1 cellular context compared by ENCODE assay signal in the genomic region with DNA sequence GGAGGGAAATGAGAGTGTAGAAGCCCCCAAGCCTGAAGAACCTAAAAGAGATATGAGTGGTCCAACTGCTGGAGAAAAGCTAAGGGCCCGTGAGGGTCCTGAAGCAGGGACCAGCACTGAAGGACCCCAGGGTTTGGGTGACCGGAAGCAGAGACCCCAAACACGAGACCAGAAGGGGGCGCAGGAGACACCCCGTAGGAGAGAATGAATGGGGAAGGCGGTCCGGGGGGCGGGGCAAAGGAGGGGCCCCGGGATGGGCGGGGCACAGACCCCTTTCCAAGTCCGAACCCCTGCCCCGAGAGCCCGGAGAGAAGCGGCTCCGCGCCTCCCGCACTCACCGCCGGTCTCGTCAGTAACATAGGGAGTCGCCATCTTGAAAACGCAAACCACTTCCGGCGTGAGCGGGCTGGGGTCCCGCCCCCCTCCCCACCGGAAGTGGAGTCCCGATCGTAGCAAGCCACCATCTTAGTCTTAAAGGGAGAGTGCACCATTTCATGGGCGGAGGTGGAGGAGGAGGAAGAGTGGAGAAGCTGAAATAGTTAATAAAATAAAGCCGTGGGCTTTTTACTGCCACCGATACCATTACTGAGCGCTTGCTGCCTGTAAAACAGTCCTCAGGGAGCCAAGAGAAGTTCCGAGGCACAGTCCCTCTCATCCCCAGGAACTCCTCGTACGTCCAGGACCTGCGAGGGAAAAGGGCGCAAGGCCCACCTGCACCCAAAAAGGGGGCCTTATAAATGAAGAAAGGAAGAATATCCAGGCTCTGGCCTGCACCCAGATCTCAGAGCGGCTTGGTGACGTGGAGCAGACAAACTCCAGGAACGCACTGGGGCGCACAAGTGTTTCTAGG.
TF ChIP-seq lines count a peak whose summit lies in the region.

No MANE protein-coding gene starts in this region.

TF ChIP-seq in HepG2, 621 proteins besides CTCF, POLR2A, EP300 and RAD21 (continued from another document and continues in another):
- TF ChIP-seq, protein P1, sequence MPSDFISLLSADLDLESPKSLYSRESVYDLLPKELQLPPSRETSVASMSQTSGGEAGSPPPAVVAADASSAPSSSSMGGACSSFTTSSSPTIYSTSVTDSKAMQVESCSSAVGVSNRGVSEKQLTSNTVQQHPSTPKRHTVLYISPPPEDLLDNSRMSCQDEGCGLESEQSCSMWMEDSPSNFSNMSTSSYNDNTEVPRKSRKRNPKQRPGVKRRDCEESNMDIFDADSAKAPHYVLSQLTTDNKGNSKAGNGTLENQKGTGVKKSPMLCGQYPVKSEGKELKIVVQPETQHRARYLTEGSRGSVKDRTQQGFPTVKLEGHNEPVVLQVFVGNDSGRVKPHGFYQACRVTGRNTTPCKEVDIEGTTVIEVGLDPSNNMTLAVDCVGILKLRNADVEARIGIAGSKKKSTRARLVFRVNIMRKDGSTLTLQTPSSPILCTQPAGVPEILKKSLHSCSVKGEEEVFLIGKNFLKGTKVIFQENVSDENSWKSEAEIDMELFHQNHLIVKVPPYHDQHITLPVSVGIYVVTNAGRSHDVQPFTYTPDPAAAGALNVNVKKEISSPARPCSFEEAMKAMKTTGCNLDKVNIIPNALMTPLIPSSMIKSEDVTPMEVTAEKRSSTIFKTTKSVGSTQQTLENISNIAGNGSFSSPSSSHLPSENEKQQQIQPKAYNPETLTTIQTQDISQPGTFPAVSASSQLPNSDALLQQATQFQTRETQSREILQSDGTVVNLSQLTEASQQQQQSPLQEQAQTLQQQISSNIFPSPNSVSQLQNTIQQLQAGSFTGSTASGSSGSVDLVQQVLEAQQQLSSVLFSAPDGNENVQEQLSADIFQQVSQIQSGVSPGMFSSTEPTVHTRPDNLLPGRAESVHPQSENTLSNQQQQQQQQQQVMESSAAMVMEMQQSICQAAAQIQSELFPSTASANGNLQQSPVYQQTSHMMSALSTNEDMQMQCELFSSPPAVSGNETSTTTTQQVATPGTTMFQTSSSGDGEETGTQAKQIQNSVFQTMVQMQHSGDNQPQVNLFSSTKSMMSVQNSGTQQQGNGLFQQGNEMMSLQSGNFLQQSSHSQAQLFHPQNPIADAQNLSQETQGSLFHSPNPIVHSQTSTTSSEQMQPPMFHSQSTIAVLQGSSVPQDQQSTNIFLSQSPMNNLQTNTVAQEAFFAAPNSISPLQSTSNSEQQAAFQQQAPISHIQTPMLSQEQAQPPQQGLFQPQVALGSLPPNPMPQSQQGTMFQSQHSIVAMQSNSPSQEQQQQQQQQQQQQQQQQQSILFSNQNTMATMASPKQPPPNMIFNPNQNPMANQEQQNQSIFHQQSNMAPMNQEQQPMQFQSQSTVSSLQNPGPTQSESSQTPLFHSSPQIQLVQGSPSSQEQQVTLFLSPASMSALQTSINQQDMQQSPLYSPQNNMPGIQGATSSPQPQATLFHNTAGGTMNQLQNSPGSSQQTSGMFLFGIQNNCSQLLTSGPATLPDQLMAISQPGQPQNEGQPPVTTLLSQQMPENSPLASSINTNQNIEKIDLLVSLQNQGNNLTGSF (CRISPR knock-in tag; IDR thresholded peaks at IDR 0.05): no peak; the same call in 1 of the 2 replicates
- peak; percentile 19; the same call in 1 of the 2 replicates for TF ChIP-seq TOPORS (CRISPR knock-in tag; IDR thresholded peaks at IDR 0.05)
- TF ChIP-seq HOXD1 (CRISPR knock-in tag; IDR thresholded peaks at IDR 0.05): 0 out of 2 replicates have a peak, but pooled peaks have one; percentile 38
- TF ChIP-seq FOSL1 (CRISPR knock-in tag; IDR thresholded peaks at IDR 0.05; ENCODE audit: borderline replicate concordance): no peak
- TF ChIP-seq, protein P2, sequence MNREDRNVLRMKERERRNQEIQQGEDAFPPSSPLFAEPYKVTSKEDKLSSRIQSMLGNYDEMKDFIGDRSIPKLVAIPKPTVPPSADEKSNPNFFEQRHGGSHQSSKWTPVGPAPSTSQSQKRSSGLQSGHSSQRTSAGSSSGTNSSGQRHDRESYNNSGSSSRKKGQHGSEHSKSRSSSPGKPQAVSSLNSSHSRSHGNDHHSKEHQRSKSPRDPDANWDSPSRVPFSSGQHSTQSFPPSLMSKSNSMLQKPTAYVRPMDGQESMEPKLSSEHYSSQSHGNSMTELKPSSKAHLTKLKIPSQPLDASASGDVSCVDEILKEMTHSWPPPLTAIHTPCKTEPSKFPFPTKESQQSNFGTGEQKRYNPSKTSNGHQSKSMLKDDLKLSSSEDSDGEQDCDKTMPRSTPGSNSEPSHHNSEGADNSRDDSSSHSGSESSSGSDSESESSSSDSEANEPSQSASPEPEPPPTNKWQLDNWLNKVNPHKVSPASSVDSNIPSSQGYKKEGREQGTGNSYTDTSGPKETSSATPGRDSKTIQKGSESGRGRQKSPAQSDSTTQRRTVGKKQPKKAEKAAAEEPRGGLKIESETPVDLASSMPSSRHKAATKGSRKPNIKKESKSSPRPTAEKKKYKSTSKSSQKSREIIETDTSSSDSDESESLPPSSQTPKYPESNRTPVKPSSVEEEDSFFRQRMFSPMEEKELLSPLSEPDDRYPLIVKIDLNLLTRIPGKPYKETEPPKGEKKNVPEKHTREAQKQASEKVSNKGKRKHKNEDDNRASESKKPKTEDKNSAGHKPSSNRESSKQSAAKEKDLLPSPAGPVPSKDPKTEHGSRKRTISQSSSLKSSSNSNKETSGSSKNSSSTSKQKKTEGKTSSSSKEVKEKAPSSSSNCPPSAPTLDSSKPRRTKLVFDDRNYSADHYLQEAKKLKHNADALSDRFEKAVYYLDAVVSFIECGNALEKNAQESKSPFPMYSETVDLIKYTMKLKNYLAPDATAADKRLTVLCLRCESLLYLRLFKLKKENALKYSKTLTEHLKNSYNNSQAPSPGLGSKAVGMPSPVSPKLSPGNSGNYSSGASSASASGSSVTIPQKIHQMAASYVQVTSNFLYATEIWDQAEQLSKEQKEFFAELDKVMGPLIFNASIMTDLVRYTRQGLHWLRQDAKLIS (CRISPR knock-in tag; IDR thresholded peaks at IDR 0.05): no peak
- TF ChIP-seq, protein P3, sequence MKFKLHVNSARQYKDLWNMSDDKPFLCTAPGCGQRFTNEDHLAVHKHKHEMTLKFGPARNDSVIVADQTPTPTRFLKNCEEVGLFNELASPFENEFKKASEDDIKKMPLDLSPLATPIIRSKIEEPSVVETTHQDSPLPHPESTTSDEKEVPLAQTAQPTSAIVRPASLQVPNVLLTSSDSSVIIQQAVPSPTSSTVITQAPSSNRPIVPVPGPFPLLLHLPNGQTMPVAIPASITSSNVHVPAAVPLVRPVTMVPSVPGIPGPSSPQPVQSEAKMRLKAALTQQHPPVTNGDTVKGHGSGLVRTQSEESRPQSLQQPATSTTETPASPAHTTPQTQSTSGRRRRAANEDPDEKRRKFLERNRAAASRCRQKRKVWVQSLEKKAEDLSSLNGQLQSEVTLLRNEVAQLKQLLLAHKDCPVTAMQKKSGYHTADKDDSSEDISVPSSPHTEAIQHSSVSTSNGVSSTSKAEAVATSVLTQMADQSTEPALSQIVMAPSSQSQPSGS (CRISPR knock-in tag; IDR thresholded peaks at IDR 0.05): no peak
- TF ChIP-seq ZNF841 (CRISPR knock-in tag; IDR thresholded peaks at IDR 0.05; ENCODE audit: borderline replicate concordance): no peak
- TF ChIP-seq, protein P4, sequence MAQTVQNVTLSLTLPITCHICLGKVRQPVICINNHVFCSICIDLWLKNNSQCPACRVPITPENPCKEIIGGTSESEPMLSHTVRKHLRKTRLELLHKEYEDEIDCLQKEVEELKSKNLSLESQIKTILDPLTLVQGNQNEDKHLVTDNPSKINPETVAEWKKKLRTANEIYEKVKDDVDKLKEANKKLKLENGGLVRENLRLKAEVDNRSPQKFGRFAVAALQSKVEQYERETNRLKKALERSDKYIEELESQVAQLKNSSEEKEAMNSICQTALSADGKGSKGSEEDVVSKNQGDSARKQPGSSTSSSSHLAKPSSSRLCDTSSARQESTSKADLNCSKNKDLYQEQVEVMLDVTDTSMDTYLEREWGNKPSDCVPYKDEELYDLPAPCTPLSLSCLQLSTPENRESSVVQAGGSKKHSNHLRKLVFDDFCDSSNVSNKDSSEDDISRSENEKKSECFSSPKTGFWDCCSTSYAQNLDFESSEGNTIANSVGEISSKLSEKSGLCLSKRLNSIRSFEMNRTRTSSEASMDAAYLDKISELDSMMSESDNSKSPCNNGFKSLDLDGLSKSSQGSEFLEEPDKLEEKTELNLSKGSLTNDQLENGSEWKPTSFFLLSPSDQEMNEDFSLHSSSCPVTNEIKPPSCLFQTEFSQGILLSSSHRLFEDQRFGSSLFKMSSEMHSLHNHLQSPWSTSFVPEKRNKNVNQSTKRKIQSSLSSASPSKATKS (CRISPR knock-in tag; IDR thresholded peaks at IDR 0.05): no peak
- no peak for TF ChIP-seq HMG20B (CRISPR knock-in tag; conservative IDR thresholded peaks at IDR 0.05)
- TF ChIP-seq, protein P5, sequence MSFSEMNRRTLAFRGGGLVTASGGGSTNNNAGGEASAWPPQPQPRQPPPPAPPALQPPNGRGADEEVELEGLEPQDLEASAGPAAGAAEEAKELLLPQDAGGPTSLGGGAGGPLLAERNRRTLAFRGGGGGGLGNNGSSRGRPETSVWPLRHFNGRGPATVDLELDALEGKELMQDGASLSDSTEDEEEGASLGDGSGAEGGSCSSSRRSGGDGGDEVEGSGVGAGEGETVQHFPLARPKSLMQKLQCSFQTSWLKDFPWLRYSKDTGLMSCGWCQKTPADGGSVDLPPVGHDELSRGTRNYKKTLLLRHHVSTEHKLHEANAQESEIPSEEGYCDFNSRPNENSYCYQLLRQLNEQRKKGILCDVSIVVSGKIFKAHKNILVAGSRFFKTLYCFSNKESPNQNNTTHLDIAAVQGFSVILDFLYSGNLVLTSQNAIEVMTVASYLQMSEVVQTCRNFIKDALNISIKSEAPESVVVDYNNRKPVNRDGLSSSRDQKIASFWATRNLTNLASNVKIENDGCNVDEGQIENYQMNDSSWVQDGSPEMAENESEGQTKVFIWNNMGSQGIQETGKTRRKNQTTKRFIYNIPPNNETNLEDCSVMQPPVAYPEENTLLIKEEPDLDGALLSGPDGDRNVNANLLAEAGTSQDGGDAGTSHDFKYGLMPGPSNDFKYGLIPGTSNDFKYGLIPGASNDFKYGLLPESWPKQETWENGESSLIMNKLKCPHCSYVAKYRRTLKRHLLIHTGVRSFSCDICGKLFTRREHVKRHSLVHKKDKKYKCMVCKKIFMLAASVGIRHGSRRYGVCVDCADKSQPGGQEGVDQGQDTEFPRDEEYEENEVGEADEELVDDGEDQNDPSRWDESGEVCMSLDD (CRISPR knock-in tag; IDR thresholded peaks at IDR 0.05; ENCODE audit: borderline replicate concordance): peak; percentile 33; the same call in 1 of the 2 replicates
- TF ChIP-seq AHR (CRISPR knock-in tag; IDR thresholded peaks at IDR 0.05): no peak
- TF ChIP-seq, protein P6, sequence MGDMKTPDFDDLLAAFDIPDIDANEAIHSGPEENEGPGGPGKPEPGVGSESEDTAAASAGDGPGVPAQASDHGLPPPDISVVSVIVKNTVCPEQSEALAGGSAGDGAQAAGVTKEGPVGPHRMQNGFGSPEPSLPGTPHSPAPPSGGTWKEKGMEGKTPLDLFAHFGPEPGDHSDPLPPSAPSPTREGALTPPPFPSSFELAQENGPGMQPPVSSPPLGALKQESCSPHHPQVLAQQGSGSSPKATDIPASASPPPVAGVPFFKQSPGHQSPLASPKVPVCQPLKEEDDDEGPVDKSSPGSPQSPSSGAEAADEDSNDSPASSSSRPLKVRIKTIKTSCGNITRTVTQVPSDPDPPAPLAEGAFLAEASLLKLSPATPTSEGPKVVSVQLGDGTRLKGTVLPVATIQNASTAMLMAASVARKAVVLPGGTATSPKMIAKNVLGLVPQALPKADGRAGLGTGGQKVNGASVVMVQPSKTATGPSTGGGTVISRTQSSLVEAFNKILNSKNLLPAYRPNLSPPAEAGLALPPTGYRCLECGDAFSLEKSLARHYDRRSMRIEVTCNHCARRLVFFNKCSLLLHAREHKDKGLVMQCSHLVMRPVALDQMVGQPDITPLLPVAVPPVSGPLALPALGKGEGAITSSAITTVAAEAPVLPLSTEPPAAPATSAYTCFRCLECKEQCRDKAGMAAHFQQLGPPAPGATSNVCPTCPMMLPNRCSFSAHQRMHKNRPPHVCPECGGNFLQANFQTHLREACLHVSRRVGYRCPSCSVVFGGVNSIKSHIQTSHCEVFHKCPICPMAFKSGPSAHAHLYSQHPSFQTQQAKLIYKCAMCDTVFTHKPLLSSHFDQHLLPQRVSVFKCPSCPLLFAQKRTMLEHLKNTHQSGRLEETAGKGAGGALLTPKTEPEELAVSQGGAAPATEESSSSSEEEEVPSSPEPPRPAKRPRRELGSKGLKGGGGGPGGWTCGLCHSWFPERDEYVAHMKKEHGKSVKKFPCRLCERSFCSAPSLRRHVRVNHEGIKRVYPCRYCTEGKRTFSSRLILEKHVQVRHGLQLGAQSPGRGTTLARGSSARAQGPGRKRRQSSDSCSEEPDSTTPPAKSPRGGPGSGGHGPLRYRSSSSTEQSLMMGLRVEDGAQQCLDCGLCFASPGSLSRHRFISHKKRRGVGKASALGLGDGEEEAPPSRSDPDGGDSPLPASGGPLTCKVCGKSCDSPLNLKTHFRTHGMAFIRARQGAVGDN (CRISPR knock-in tag; IDR thresholded peaks at IDR 0.05): peak; percentile 41
- TF ChIP-seq ZNF720 (CRISPR knock-in tag; IDR thresholded peaks at IDR 0.05): no peak
- TF ChIP-seq GABPA (IDR thresholded peaks at IDR 0.05; ENCODE audit: low read depth, low read length): peak; percentile 83
- TF ChIP-seq GABPA (CRISPR knock-in tag; IDR thresholded peaks at IDR 0.05; ENCODE audit: low read depth): peak; percentile 96
- no peak for TF ChIP-seq HDAC6 (IDR thresholded peaks at IDR 0.05; ENCODE audit: low read depth, low read length)
- peak; percentile 64; the same call in 1 of the 2 replicates for TF ChIP-seq ZNF605 (CRISPR knock-in tag; IDR thresholded peaks at IDR 0.05)
- TF ChIP-seq, protein P7, sequence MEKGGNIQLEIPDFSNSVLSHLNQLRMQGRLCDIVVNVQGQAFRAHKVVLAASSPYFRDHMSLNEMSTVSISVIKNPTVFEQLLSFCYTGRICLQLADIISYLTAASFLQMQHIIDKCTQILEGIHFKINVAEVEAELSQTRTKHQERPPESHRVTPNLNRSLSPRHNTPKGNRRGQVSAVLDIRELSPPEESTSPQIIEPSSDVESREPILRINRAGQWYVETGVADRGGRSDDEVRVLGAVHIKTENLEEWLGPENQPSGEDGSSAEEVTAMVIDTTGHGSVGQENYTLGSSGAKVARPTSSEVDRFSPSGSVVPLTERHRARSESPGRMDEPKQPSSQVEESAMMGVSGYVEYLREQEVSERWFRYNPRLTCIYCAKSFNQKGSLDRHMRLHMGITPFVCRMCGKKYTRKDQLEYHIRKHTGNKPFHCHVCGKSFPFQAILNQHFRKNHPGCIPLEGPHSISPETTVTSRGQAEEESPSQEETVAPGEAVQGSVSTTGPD (CRISPR knock-in tag; IDR thresholded peaks at IDR 0.05): no peak
- TF ChIP-seq TARDBP (CRISPR knock-in tag; IDR thresholded peaks at IDR 0.05): 0 out of 2 replicates have a peak, but pooled peaks have one; percentile 19
- 0 out of 2 replicates have a peak, but pooled peaks have one; percentile 20 for TF ChIP-seq NAIF1 (CRISPR knock-in tag; IDR thresholded peaks at IDR 0.05; ENCODE audit: borderline replicate concordance)
- TF ChIP-seq ZNF547 (CRISPR knock-in tag; IDR thresholded peaks at IDR 0.05): no peak
- TF ChIP-seq ZNF773 (CRISPR knock-in tag; IDR thresholded peaks at IDR 0.05; ENCODE audit: borderline replicate concordance): no peak
- TF ChIP-seq DR1 (CRISPR knock-in tag; IDR thresholded peaks at IDR 0.05): no peak
- TF ChIP-seq, protein P8, sequence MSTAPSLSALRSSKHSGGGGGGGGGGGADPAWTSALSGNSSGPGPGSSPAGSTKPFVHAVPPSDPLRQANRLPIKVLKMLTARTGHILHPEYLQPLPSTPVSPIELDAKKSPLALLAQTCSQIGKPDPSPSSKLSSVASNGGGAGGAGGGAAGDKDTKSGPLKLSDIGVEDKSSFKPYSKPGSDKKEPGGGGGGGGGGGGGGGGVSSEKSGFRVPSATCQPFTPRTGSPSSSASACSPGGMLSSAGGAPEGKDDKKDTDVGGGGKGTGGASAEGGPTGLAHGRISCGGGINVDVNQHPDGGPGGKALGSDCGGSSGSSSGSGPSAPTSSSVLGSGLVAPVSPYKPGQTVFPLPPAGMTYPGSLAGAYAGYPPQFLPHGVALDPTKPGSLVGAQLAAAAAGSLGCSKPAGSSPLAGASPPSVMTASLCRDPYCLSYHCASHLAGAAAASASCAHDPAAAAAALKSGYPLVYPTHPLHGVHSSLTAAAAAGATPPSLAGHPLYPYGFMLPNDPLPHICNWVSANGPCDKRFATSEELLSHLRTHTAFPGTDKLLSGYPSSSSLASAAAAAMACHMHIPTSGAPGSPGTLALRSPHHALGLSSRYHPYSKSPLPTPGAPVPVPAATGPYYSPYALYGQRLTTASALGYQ (CRISPR knock-in tag; IDR thresholded peaks at IDR 0.05): peak; percentile 34; the same call in 1 of the 2 replicates
- no peak for TF ChIP-seq MTF1 (CRISPR knock-in tag; IDR thresholded peaks at IDR 0.05)
